In genomic region chr12:95858451-95859343, GRCh38 we compare ENCODE assay signal across 1 cellular context.
A peak's percentile ranks its signal among the peaks of the same experiment; 100 is the strongest.
TF ChIP-seq lines count a peak whose summit lies in the region.

SNRPF (plus strand) TSS chr12:95858952; CDS start chr12:95859074, 122 bp downstream.

TF ChIP-seq in WTC11, 78 proteins besides CTCF, POLR2A, EP300 and RAD21 (continued from another document):
- TF ChIP-seq ZMAT4 (CRISPR knock-in tag; IDR thresholded peaks at IDR 0.05) (no peak), ZNF425 (CRISPR knock-in tag; conservative IDR thresholded peaks at IDR 0.05) (no peak), MAX (CRISPR knock-in tag; IDR thresholded peaks at IDR 0.05) (peak; percentile 91), CREM (CRISPR knock-in tag; IDR thresholded peaks at IDR 0.05) (0 out of 2 replicates have a peak, but pooled peaks have one; percentile 47), NFYB (CRISPR knock-in tag; conservative IDR thresholded peaks at IDR 0.05; ENCODE audit: low read depth) (peak; percentile 98), MYBL2 (CRISPR knock-in tag; IDR thresholded peaks at IDR 0.05) (peak; percentile 84; the same call in 1 of the 2 replicates), SP1 (CRISPR knock-in tag; conservative IDR thresholded peaks at IDR 0.05) (peak; percentile 68), E2F5 (CRISPR knock-in tag; IDR thresholded peaks at IDR 0.05) (peak; percentile 81; the same call in 1 of the 2 replicates), ATF6 (CRISPR knock-in tag; IDR thresholded peaks at IDR 0.05) (no peak), JAZF1 (CRISPR knock-in tag; IDR thresholded peaks at IDR 0.05) (no peak), USF2 (CRISPR knock-in tag; IDR thresholded peaks at IDR 0.05) (peak; percentile 62), ETV6 (CRISPR knock-in tag; IDR thresholded peaks at IDR 0.05) (peak; percentile 72; the same call in 1 of the 2 replicates), ZNF263 (CRISPR knock-in tag; IDR thresholded peaks at IDR 0.05; ENCODE audit: low read depth) (no peak), ERG (CRISPR knock-in tag; IDR thresholded peaks at IDR 0.05) (no peak), ZNF281 (CRISPR knock-in tag; IDR thresholded peaks at IDR 0.05) (peak; percentile 32; the same call in 1 of the 2 replicates), ESRRA (CRISPR knock-in tag; IDR thresholded peaks at IDR 0.05; ENCODE audit: borderline replicate concordance) (0 out of 2 replicates have a peak, but pooled peaks have one; percentile 55), USF1 (CRISPR knock-in tag; IDR thresholded peaks at IDR 0.05) (peak; percentile 59), GTF2I (CRISPR knock-in tag; conservative IDR thresholded peaks at IDR 0.05) (no peak)
